In genomic region chr1:9901148-9902059, GRCh38 we compare ENCODE assay signal across 1 cellular context.
TF ChIP-seq lines count a peak whose summit lies in the region.

No MANE protein-coding gene starts in this region.

TF ChIP-seq in IMR-90, 13 proteins besides CTCF, POLR2A, EP300 and RAD21:
- TF ChIP-seq MAZ (IDR thresholded peaks at IDR 0.05; ENCODE audit: borderline replicate concordance, low read depth, low read length) (no peak), BHLHE40 (IDR thresholded peaks at IDR 0.05; ENCODE audit: low read depth, low read length) (no peak), RFX5 (IDR thresholded peaks at IDR 0.05; ENCODE audit: low read depth, low read length) (no peak)
